In genomic region chr17:78800132-78800931, GRCh38 we compare ENCODE assay signal across 20 cellular contexts. TPM values are rescaled to one million over a fixed set of nuclear protein-coding genes. Genes with fewer than 3 reads are reported as not detected.
DNase-seq lines count a peak whose midpoint lies in the region; ATAC-seq, FAIRE-seq and TF ChIP-seq lines count a peak whose summit lies in the region.
"Had no signal": no experiment of that assay in that cellular context is flagged by ENCODE, and none has a peak within 500 bp of the region (broad histone marks: within the 10 kb centered on the region; RNA-seq: fewer than 3 reads in every experiment).

No MANE protein-coding gene starts in this region.

- no peak overlapping the region for H3K4me3 Mint-ChIP-seq in T-helper 2 cell treated with Interferon-gamma antibody and Interleukin-4, amounts not matched to agents 5 μg/mL and 100 μg/mL, for 36 hours
- no peak overlapping the region for H3K4me3 Mint-ChIP-seq in astrocyte (ENCODE audit: unreplicated experiment)
- peak overlapping the region in 3 of 10 donors; percentile 6 to 29 (median 14) for H3K4me3 Mint-ChIP-seq in naive thymus-derived CD8-positive, alpha-beta T cell

- POLR2A ChIA-PET in naive thymus-derived CD8-positive, alpha-beta T cell (lab: Charles Lee) = interaction anchor here (0.6 to 9.1 kb wide), 6 partner anchors 10 to 912 kb away, joined by 3 to 49 read pairs (median 4); partner anchors contain the start of gene CYTH1

- H4K20me1 ChIP-seq in astrocyte (ENCODE audit: insufficient read depth, low read length) = peaks cover 41% of the 10 kb centered on the region

- H3K27me3 Mint-ChIP-seq in T-helper 2 cell treated with Interferon-gamma antibody and Interleukin-4, amounts not matched to agents 5 μg/mL and 100 μg/mL, for 36 hours (ENCODE audit: low read depth) = no peaks in the 10 kb centered on the region
- H3K27me3 Mint-ChIP-seq in astrocyte (ENCODE audit: low read depth, unreplicated experiment) = no peaks in the 10 kb centered on the region
- H3K27me3 Mint-ChIP-seq in naive thymus-derived CD8-positive, alpha-beta T cell = no peaks in the 10 kb centered on the region

- H3K27ac Mint-ChIP-seq in T-helper 2 cell treated with Interferon-gamma antibody and Interleukin-4, amounts not matched to agents 5 μg/mL and 100 μg/mL, for 36 hours = peak overlapping the region; percentile 62
- peak overlapping the region; percentile 59 for H3K27ac Mint-ChIP-seq in astrocyte (ENCODE audit: unreplicated experiment)
- peak overlapping the region; percentile 50 to 91 (median 80) for H3K27ac Mint-ChIP-seq in naive thymus-derived CD8-positive, alpha-beta T cell

- FAIRE-seq in astrocyte (lab: Jason Lieb, UNC) (no peak), GM12892 (lab: Jason Lieb, UNC) (no peak)

- ATAC-seq in naive thymus-derived CD8-positive, alpha-beta T cell = no peak
- ATAC-seq: PC-3, SK-N-SH treated with all-trans-retinoic acid at 6 μM for 48 hours had no signal

- H3K4me3 ChIP-seq in astrocyte (ENCODE audit: insufficient read depth, low read depth, low read length) (no peak overlapping the region), vagina (no peak overlapping the region)
- H3K4me3 ChIP-seq: ovary, skin epidermis, transverse colon had no signal

- peaks cover 35% of the 10 kb centered on the region for H3K79me2 ChIP-seq in astrocyte (ENCODE audit: insufficient read depth, low read length)

- no peak for DNase-seq in T-helper 2 cell treated with Interferon-gamma antibody and Interleukin-4, amounts not matched to agents 5 μg/mL and 100 μg/mL, for 36 hours (ENCODE audit: low spot score)
- DNase-seq in T-helper 2 cell (no peak), D341Med (ENCODE audit: low spot score) (peak; percentile 55), astrocyte (ENCODE audit: low read depth) (no peak), NCI-H345 treated with DMSO at 0.1 percent for 48 hours (lab: John Stamatoyannopoulos, UW; ENCODE audit: unreplicated experiment) (no peak), vagina (ENCODE audit: extremely low spot score in 2 of 2) (no peak), GM12892 (ENCODE audit: insufficient read length) (no peak)
- DNase-seq in naive thymus-derived CD8-positive, alpha-beta T cell = no peak
- DNase-seq: 8988T, DMS79, islet precursor cell, KBM-7, midbrain, NCI-H2081, NCI-H526 treated with DMSO at 0.1 percent for 48 hours, ovary, PC-3, transverse colon had no signal

- no peak overlapping the region for H3K9ac ChIP-seq in astrocyte (ENCODE audit: low read length)

- H3K9me3 ChIP-seq in astrocyte (ENCODE audit: insufficient read depth, low read depth, low read length) = no peaks in the 10 kb centered on the region
- no peaks in the 10 kb centered on the region for H3K9me3 ChIP-seq in vagina
- H3K9me3 ChIP-seq: ovary, transverse colon had no signal

- peaks cover 78% of the 10 kb centered on the region for H3K36me3 Mint-ChIP-seq in T-helper 2 cell treated with Interferon-gamma antibody and Interleukin-4, amounts not matched to agents 5 μg/mL and 100 μg/mL, for 36 hours (ENCODE audit: low read depth)
- H3K36me3 Mint-ChIP-seq in astrocyte (ENCODE audit: low read depth, unreplicated experiment) = peaks cover 27% of the 10 kb centered on the region
- H3K36me3 Mint-ChIP-seq in naive thymus-derived CD8-positive, alpha-beta T cell = peaks cover 7 to 84% (median 46%) of the 10 kb centered on the region in 3 donors

- no peak overlapping the region for H3K4me2 ChIP-seq in astrocyte (ENCODE audit: low read length)

- H3K36me3 ChIP-seq in astrocyte (ENCODE audit: insufficient read depth, low read length) = peaks cover 56% of the 10 kb centered on the region
- peaks cover 0 to 67% of the 10 kb centered on the region in 2 donors for H3K36me3 ChIP-seq in vagina
- H3K36me3 ChIP-seq: ovary had no signal

- no peaks in the 10 kb centered on the region for H3K4me1 ChIP-seq in astrocyte (ENCODE audit: insufficient read depth, low read length)
- peaks cover 9% of the 10 kb centered on the region for H3K4me1 ChIP-seq in vagina
- H3K4me1 ChIP-seq: transverse colon had no signal

- H3K27me3 ChIP-seq in astrocyte (ENCODE audit: insufficient read depth, low read length) = no peaks in the 10 kb centered on the region
- H3K27me3 ChIP-seq in vagina = no peaks in the 10 kb centered on the region
- H3K27me3 ChIP-seq: ovary, transverse colon had no signal

- TF ChIP-seq POLR2A in vagina (IDR thresholded peaks at IDR 0.05) (no peak), GM12892 (IDR thresholded peaks at IDR 0.05; ENCODE audit: low read depth, low read length) (no peak)

- TF ChIP-seq CTCF in astrocyte (IDR thresholded peaks at IDR 0.05; ENCODE audit: insufficient read depth, low read depth, low read length) (no peak), vagina (IDR thresholded peaks at IDR 0.05) (no peak)

- no peak overlapping the region for H2AFZ ChIP-seq in astrocyte (ENCODE audit: low read depth, low read length)

- H3K27ac ChIP-seq in astrocyte (ENCODE audit: low read depth, low read length) (no peak overlapping the region), vagina (no peak overlapping the region)
- H3K27ac ChIP-seq: ovary, transverse colon had no signal

- H3K9me3 Mint-ChIP-seq in T-helper 2 cell treated with Interferon-gamma antibody and Interleukin-4, amounts not matched to agents 5 μg/mL and 100 μg/mL, for 36 hours = no peaks in the 10 kb centered on the region
- H3K9me3 Mint-ChIP-seq in astrocyte (ENCODE audit: unreplicated experiment) = no peaks in the 10 kb centered on the region
- H3K9me3 Mint-ChIP-seq in naive thymus-derived CD8-positive, alpha-beta T cell = no peaks in the 10 kb centered on the region

- intact Hi-C loops in vagina (cut with DNase I) = no loop called here

- H3K4me1 Mint-ChIP-seq in T-helper 2 cell treated with Interferon-gamma antibody and Interleukin-4, amounts not matched to agents 5 μg/mL and 100 μg/mL, for 36 hours (ENCODE audit: low read depth) = peaks cover 30% of the 10 kb centered on the region
- H3K4me1 Mint-ChIP-seq in astrocyte (ENCODE audit: low read depth, unreplicated experiment) = peaks cover 10% of the 10 kb centered on the region
- peaks cover 30 to 67% (median 49%) of the 10 kb centered on the region in 4 donors for H3K4me1 Mint-ChIP-seq in naive thymus-derived CD8-positive, alpha-beta T cell

RNA-seq across cellular contexts. Expression of gene CYTH1, which starts 18.3 kb away (rescaled TPM):
- 22.4 and 25.0 TPM in 2 replicates for total RNA-seq in astrocyte
- total RNA-seq in naive thymus-derived CD8-positive, alpha-beta T cell = 100 to 1,000 TPM; 415 to 423 TPM
- polyA plus RNA-seq in naive thymus-derived CD8-positive, alpha-beta T cell = 100 to 1,000 TPM; 220 to 320 (median 243) TPM
- total RNA-seq in vagina = 62.9 TPM
- polyA plus RNA-seq in GM12892 (2012; ENCODE audit: missing spikeins) = 182 TPM

RNA-seq across cellular contexts. Expression of gene USP36, which starts 40.3 kb away (rescaled TPM):
- total RNA-seq in astrocyte = 48.1 and 51.0 TPM in 2 replicates
- 100 to 1,000 TPM; 151 to 156 TPM for total RNA-seq in naive thymus-derived CD8-positive, alpha-beta T cell
- 10 to 100 TPM; 27.5 to 45.1 (median 36.7) TPM for polyA plus RNA-seq in naive thymus-derived CD8-positive, alpha-beta T cell
- 71.2 TPM for total RNA-seq in vagina
- polyA plus RNA-seq in GM12892 (2012; ENCODE audit: missing spikeins) = 38.1 TPM
